ENCODE assay signal across 7 cellular contexts in genomic region chr19:1942078-1942933, GRCh38. TPM values are rescaled to one million over a fixed set of nuclear protein-coding genes. Genes with fewer than 3 reads are reported as not detected.
A peak's percentile ranks its signal among the peaks of the same experiment; 100 is the strongest.
DNase-seq lines count a peak whose midpoint lies in the region; ATAC-seq, FAIRE-seq and TF ChIP-seq lines count a peak whose summit lies in the region.

No MANE protein-coding gene starts in this region.

- peaks cover 46% of the 10 kb centered on the region for H4K20me1 ChIP-seq in hepatocyte (ENCODE audit: insufficient read depth, poor library complexity, severe bottlenecking)

- TF ChIP-seq CTCF in hepatocyte (IDR thresholded peaks at IDR 0.05; ENCODE audit: poor library complexity) (no peak), gastrocnemius medialis (IDR thresholded peaks at IDR 0.05 in 4 of 5, conservative IDR thresholded peaks at IDR 0.05 in 1 of 5) (no peak)

- TF ChIP-seq POLR2A in GM12892 (IDR thresholded peaks at IDR 0.05; ENCODE audit: low read depth, low read length) (no peak; the same call in 1 of the 2 replicates), gastrocnemius medialis (IDR thresholded peaks at IDR 0.05) (peak; percentile 43 to 51)

- H3K79me2 ChIP-seq in hepatocyte, result peaks cover 58% of the 10 kb centered on the region

- 3% methylated on average over 33 of the region's 40 CpGs for WGBS in hepatocyte (ENCODE audit: low lambda C conversion rate, missing lambda C conversion rate)

- H3K9me3 ChIP-seq in hepatocyte (ENCODE audit: low read depth) (no peaks in the 10 kb centered on the region), gastrocnemius medialis (no peaks in the 10 kb centered on the region)

- ATAC-seq in gastrocnemius medialis, result peak; percentile 12 to 16
- no peak for ATAC-seq in HG03039 (IDR thresholded peaks at IDR 0.05; ENCODE audit: unreplicated experiment)

- DNase-seq in GM12892 (ENCODE audit: insufficient read length) (peak; percentile 75), LoVo (ENCODE audit: low spot score) (peak; percentile 44), T-helper 9 cell (peak; percentile 81), astrocyte of the hippocampus (ENCODE audit: low read depth, low spot score) (peak; percentile 86), hepatocyte (ENCODE audit: low spot score) (peak; percentile 87), gastrocnemius medialis (peak; percentile 50 to 61)

- in situ Hi-C loops in gastrocnemius medialis (cut with MboI; ENCODE audit: low sequenced_read_pairs in 4 of 4), result no loop called here

- H3K4me2 ChIP-seq in hepatocyte, result peak overlapping the region; percentile 95

- H3K4me1 ChIP-seq in hepatocyte (ENCODE audit: insufficient read depth) (peaks cover 23% of the 10 kb centered on the region), gastrocnemius medialis (peaks cover 21 to 34% of the 10 kb centered on the region in 2 donors)

- peak; percentile 99 for FAIRE-seq in GM12892 (lab: Jason Lieb, UNC)

- no peaks in the 10 kb centered on the region for H3K9me2 ChIP-seq in hepatocyte (replicated peaks; ENCODE audit: insufficient read depth)

- intact Hi-C loops in gastrocnemius medialis (cut with DNase I; ENCODE audit: low total_unique reads), result no loop called here

- H3K27me3 ChIP-seq in hepatocyte (no peaks in the 10 kb centered on the region), gastrocnemius medialis (no peaks in the 10 kb centered on the region)

- peak overlapping the region; percentile 78 for H3K4me3 ChIP-seq in hepatocyte
- H3K4me3 ChIP-seq in gastrocnemius medialis, result peak overlapping the region; percentile 67 to 86 (median 76)

- H3K27ac ChIP-seq in hepatocyte (peak overlapping the region; percentile 98), gastrocnemius medialis (peak overlapping the region; percentile 81 to 98 (median 89))

- H3K36me3 ChIP-seq in hepatocyte (replicated peaks; ENCODE audit: insufficient read depth, low read depth), result no peaks in the 10 kb centered on the region
- H3K36me3 ChIP-seq in gastrocnemius medialis, result no peaks in the 10 kb centered on the region

- peak overlapping the region; percentile 11 for H2AFZ ChIP-seq in hepatocyte

RNA-seq across cellular contexts. Expression of gene CSNK1G2, which starts 1.3 kb away (rescaled TPM):
- polyA plus RNA-seq in GM12892 (2012; ENCODE audit: missing spikeins), result 22.4 TPM
- total RNA-seq in hepatocyte (44.8 and 56.8 TPM in 2 replicates), gastrocnemius medialis (10 to 100 TPM; 37.9 to 42.9 (median 38.1) TPM)
- 82.5 and 82.7 TPM in 2 replicates for polyA plus RNA-seq in hepatocyte

RNA-seq across cellular contexts. Expression of gene ADAT3, which starts 37.1 kb away (rescaled TPM):
- not detected for polyA plus RNA-seq in GM12892 (2012; ENCODE audit: missing spikeins)
- 2.4 and 5.3 TPM in 2 replicates for total RNA-seq in hepatocyte
- polyA plus RNA-seq in hepatocyte, result 11.0 and 11.6 TPM in 2 replicates
- total RNA-seq in gastrocnemius medialis, result 1 to 10 TPM; 2.1 to 3.6 (median 3.1) TPM

RNA-seq across cellular contexts. Expression of gene SCAMP4, which starts 37.1 kb away (rescaled TPM):
- 7.2 TPM for polyA plus RNA-seq in GM12892 (2012; ENCODE audit: missing spikeins)
- total RNA-seq in hepatocyte (69.3 and 77.2 TPM in 2 replicates), gastrocnemius medialis (10 to 100 TPM; 18.8 to 38.4 (median 26.7) TPM)
- 89.8 and 103 TPM in 2 replicates for polyA plus RNA-seq in hepatocyte

RNA-seq across cellular contexts. Expression of gene ABHD17A, which starts 57.0 kb away (rescaled TPM):
- 5.0 TPM for polyA plus RNA-seq in GM12892 (2012; ENCODE audit: missing spikeins)
- total RNA-seq in hepatocyte (62.5 and 77.5 TPM in 2 replicates), gastrocnemius medialis (10 to 100 TPM; 49.4 to 87.7 (median 70.8) TPM)
- polyA plus RNA-seq in hepatocyte, result 99.7 and 102 TPM in 2 replicates
